ENCODE assay signal across 21 cellular contexts in genomic region chr22:24071686-24072085, GRCh38.
"Had no signal": no experiment of that assay in that cellular context is flagged by ENCODE, and none has a peak within 500 bp of the region (broad histone marks: within the 10 kb centered on the region; RNA-seq: fewer than 3 reads in every experiment).

No MANE protein-coding gene starts in this region.

- H3K4me1 ChIP-seq: breast epithelium had no signal

- H3K27me3 ChIP-seq: breast epithelium, colonic mucosa, gastroesophageal sphincter, heart left ventricle, right lobe of liver had no signal

- H3K4me3 Mint-ChIP-seq: activated naive CD4-positive, alpha-beta T cell treated with anti-CD3 and anti-CD28 coated beads, Interleukin-2, amount 50 U/mL, for 24 hours; activated T-cell treated with anti-CD3 and anti-CD28 coated beads, Interleukin-2, amount 50 U/mL, for 4 hours; memory B cell had no signal

- DNase-seq: activated CD4-positive, alpha-beta T cell treated with anti-CD3 and anti-CD28 coated beads for 1 hour; activated CD4-positive, alpha-beta T cell treated with anti-CD3 and anti-CD28 coated beads, Interleukin-2, amount 50 U/mL, for 1 hour; activated CD8-positive, alpha-beta memory T cell treated with anti-CD3 and anti-CD28 coated beads for 24 hours; activated CD8-positive, alpha-beta memory T cell treated with anti-CD3 and anti-CD28 coated beads, Interleukin-2, amount 50 U/mL, for 4 hours; activated gamma-delta T cell; activated T-cell treated with anti-CD3 and anti-CD28 coated beads, Interleukin-2, amount 50 U/mL, for 4 hours; amniotic stem cell; colonic mucosa; heart left ventricle; left colon; occipital lobe; right lobe of liver; small intestine; stimulated activated CD4-positive, alpha-beta T cell treated with anti-CD3 and anti-CD28 coated beads, Interleukin-2, amount 100 ng/mL, for 24 hours; stimulated activated naive CD4-positive, alpha-beta T cell treated with Interleukin-2 at 50 U/mL for 16 hours; T-helper 1 cell had no signal

- H3K9me3 Mint-ChIP-seq: activated naive CD4-positive, alpha-beta T cell treated with anti-CD3 and anti-CD28 coated beads, Interleukin-2, amount 50 U/mL, for 24 hours; activated T-cell treated with anti-CD3 and anti-CD28 coated beads, Interleukin-2, amount 50 U/mL, for 4 hours; memory B cell had no signal

- H3K4me3 ChIP-seq: breast epithelium, colonic mucosa, gastroesophageal sphincter, heart left ventricle, right lobe of liver had no signal

- H3K9me3 ChIP-seq: breast epithelium, colonic mucosa, gastroesophageal sphincter, heart left ventricle, right lobe of liver had no signal

- ATAC-seq: activated T-cell treated with anti-CD3 and anti-CD28 coated beads, Interleukin-2, amount 50 U/mL, for 4 hours; gastroesophageal sphincter; left colon; right lobe of liver had no signal

- H3K27ac ChIP-seq: breast epithelium, colonic mucosa, epithelial cell of prostate, gastroesophageal sphincter, heart left ventricle, right lobe of liver had no signal

- H3K27ac Mint-ChIP-seq: activated naive CD4-positive, alpha-beta T cell treated with anti-CD3 and anti-CD28 coated beads, Interleukin-2, amount 50 U/mL, for 24 hours; memory B cell had no signal

- H3K27me3 Mint-ChIP-seq: activated naive CD4-positive, alpha-beta T cell treated with anti-CD3 and anti-CD28 coated beads, Interleukin-2, amount 50 U/mL, for 24 hours; memory B cell had no signal
